1 cellular context compared by ENCODE assay signal in the genomic region with DNA sequence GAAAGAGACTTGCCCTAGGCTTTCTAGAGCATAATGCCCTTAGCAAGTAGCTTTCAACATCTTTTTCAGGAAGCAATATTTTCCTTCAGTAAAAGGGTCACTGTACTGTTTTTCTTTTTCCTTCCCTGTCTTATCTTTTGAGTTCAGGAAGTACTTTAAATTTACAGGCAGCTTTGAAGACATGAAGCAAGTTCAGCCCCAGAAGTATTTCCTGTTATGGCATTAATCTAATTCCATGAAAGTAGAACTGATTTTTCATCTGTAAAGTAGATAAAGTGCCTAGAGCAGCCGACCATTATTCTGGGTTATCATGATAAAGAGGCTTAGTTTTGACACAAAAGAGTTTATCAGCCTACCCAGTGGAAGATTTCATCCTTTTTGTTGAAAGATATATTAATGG.
TF ChIP-seq lines count a peak whose summit lies in the region.

No MANE protein-coding gene starts in this region.

TF ChIP-seq in SK-N-SH treated with all-trans-retinoic acid at 6 μM for 48 hours, 23 proteins besides CTCF, POLR2A, EP300 and RAD21 (continued from another document):
- TF ChIP-seq POU6F1 (CRISPR knock-in tag; IDR thresholded peaks at IDR 0.05; ENCODE audit: borderline replicate concordance, low read depth) = peak; percentile 71; the same call in 1 of the 2 replicates
- TF ChIP-seq ZNF70 (CRISPR knock-in tag; IDR thresholded peaks at IDR 0.05) = no peak
- no peak for TF ChIP-seq RARB (CRISPR knock-in tag; IDR thresholded peaks at IDR 0.05)
- no peak for TF ChIP-seq BACH2 (CRISPR knock-in tag; IDR thresholded peaks at IDR 0.05; ENCODE audit: borderline replicate concordance)
- TF ChIP-seq, protein P1, sequence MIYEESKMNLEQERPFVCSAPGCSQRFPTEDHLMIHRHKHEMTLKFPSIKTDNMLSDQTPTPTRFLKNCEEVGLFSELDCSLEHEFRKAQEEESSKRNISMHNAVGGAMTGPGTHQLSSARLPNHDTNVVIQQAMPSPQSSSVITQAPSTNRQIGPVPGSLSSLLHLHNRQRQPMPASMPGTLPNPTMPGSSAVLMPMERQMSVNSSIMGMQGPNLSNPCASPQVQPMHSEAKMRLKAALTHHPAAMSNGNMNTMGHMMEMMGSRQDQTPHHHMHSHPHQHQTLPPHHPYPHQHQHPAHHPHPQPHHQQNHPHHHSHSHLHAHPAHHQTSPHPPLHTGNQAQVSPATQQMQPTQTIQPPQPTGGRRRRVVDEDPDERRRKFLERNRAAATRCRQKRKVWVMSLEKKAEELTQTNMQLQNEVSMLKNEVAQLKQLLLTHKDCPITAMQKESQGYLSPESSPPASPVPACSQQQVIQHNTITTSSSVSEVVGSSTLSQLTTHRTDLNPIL (CRISPR knock-in tag; IDR thresholded peaks at IDR 0.05; ENCODE audit: low read depth) = 0 out of 2 replicates have a peak, but pooled peaks have one; percentile 49
- TF ChIP-seq SNAI2 (CRISPR knock-in tag; IDR thresholded peaks at IDR 0.05) = no peak
- no peak for TF ChIP-seq ARNTL (CRISPR knock-in tag; IDR thresholded peaks at IDR 0.05; ENCODE audit: borderline replicate concordance, low read depth)
- no peak for TF ChIP-seq ZNF565 (CRISPR knock-in tag; conservative IDR thresholded peaks at IDR 0.05; ENCODE audit: low read depth)
- 0 out of 2 replicates have a peak, but pooled peaks have one; percentile 47 for TF ChIP-seq ESRRG (CRISPR knock-in tag; IDR thresholded peaks at IDR 0.05)
- no peak for TF ChIP-seq OSR1 (CRISPR knock-in tag; IDR thresholded peaks at IDR 0.05)
- no peak for TF ChIP-seq CSDC2 (CRISPR knock-in tag; IDR thresholded peaks at IDR 0.05)
- TF ChIP-seq ZC3H10 (CRISPR knock-in tag; IDR thresholded peaks at IDR 0.05) = 0 out of 2 replicates have a peak, but pooled peaks have one; percentile 59
